ENCODE assay signal across 19 cellular contexts in genomic region chr20:50004175-50004574, GRCh38. TPM values are rescaled to one million over a fixed set of nuclear protein-coding genes. Genes with fewer than 3 reads are reported as not detected.
"Had no signal": no experiment of that assay in that cellular context is flagged by ENCODE, and none has a peak within 500 bp of the region (broad histone marks: within the 10 kb centered on the region; RNA-seq: fewer than 3 reads in every experiment).

No MANE protein-coding gene starts in this region.

- H3K4me1 Mint-ChIP-seq: activated naive CD4-positive, alpha-beta T cell treated with anti-CD3 and anti-CD28 coated beads, Interleukin-2, amount 50 U/mL, for 24 hours had no signal

- ATAC-seq: esophagus mucosa, gastroesophageal sphincter had no signal

- H3K36me3 Mint-ChIP-seq: activated naive CD4-positive, alpha-beta T cell treated with anti-CD3 and anti-CD28 coated beads, Interleukin-2, amount 50 U/mL, for 24 hours had no signal

- H3K9me3 ChIP-seq: gastroesophageal sphincter, heart left ventricle, left lung, thyroid gland had no signal

- H3K27me3 Mint-ChIP-seq: activated CD4-positive, alpha-beta T cell treated with anti-CD3 and anti-CD28 coated beads, Interleukin-2, amount 10 ng/mL, durations not matched to agents 7 days and 5 days had no signal

- H3K4me3 ChIP-seq: gastroesophageal sphincter, heart left ventricle, left lung, thyroid gland had no signal

- H3K9me3 Mint-ChIP-seq: activated CD4-positive, alpha-beta T cell treated with anti-CD3 and anti-CD28 coated beads, Interleukin-2, amount 10 ng/mL, durations not matched to agents 7 days and 5 days; activated naive CD4-positive, alpha-beta T cell treated with anti-CD3 and anti-CD28 coated beads, Interleukin-2, amount 50 U/mL, for 24 hours had no signal

- DNase-seq: activated CD4-positive, alpha-beta T cell treated with anti-CD3 and anti-CD28 coated beads, Interleukin-2, amount 10 ng/mL, durations not matched to agents 7 days and 5 days; activated CD8-positive, alpha-beta memory T cell treated with anti-CD3 and anti-CD28 coated beads, Interleukin-2, amount 50 U/mL, for 48 hours; activated effector memory CD4-positive, alpha-beta T cell treated with anti-CD3 and anti-CD28 coated beads, Interleukin-2, amount 50 U/mL, for 16 hours; activated T-cell treated with anti-CD3 and anti-CD28 coated beads, Interleukin-2, amount 50 U/mL, for 48 hours; effector CD4-positive, alpha-beta T cell; heart left ventricle; left lung; midbrain; retina; stimulated activated CD4-positive, alpha-beta T cell treated with anti-CD3 and anti-CD28 coated beads, Interleukin-12 subunit alpha, Interleukin-12 subunit beta, amount 100 ng/mL, for 4 hours; stimulated activated CD4-positive, alpha-beta T cell treated with anti-CD3 and anti-CD28 coated beads, Interleukin-1b, Interleukin-23, amount 100 ng/mL, for 48 hours; stimulated activated naive CD4-positive, alpha-beta T cell treated with Interleukin-2 at 50 U/mL for 16 hours; T1000; thyroid gland had no signal

- H3K27ac ChIP-seq: gastroesophageal sphincter, left lung, thyroid gland had no signal

- H3K27ac Mint-ChIP-seq: activated CD4-positive, alpha-beta T cell treated with anti-CD3 and anti-CD28 coated beads, Interleukin-2, amount 10 ng/mL, durations not matched to agents 7 days and 5 days; activated naive CD4-positive, alpha-beta T cell treated with anti-CD3 and anti-CD28 coated beads, Interleukin-2, amount 50 U/mL, for 24 hours had no signal

- H3K4me1 ChIP-seq: gastroesophageal sphincter had no signal

- H3K4me3 Mint-ChIP-seq: activated CD4-positive, alpha-beta T cell treated with anti-CD3 and anti-CD28 coated beads, Interleukin-2, amount 10 ng/mL, durations not matched to agents 7 days and 5 days; activated naive CD4-positive, alpha-beta T cell treated with anti-CD3 and anti-CD28 coated beads, Interleukin-2, amount 50 U/mL, for 24 hours had no signal

- H3K36me3 ChIP-seq: gastroesophageal sphincter, left lung, thyroid gland had no signal

- H3K27me3 ChIP-seq: gastroesophageal sphincter, heart left ventricle, thyroid gland had no signal

RNA-seq across cellular contexts. Expression of gene SNAI1, which starts 21.4 kb away (rescaled TPM):
- total RNA-seq: bronchial epithelial cell, kidney epithelial cell had no signal
